8 cellular contexts compared by ENCODE assay signal in genomic region chr5:107241841-107242240, GRCh38.
"Had no signal": no experiment of that assay in that cellular context is flagged by ENCODE, and none has a peak within 500 bp of the region (broad histone marks: within the 10 kb centered on the region; RNA-seq: fewer than 3 reads in every experiment).

No MANE protein-coding gene starts in this region.

- ATAC-seq: K562 had no signal

- H3K4me2 ChIP-seq: GM23338 had no signal

- DNase-seq: H9, HCEC 1CT, IMR-90 had no signal

- FAIRE-seq: H1, H54, HTR-8/SVneo, K562 had no signal

- H2AFZ ChIP-seq: GM23338 had no signal

- H3K9me3 Mint-ChIP-seq: GM23338 had no signal

- H3K4me3 ChIP-seq: GM23338, K562 had no signal

- H3K4me3 Mint-ChIP-seq: GM23338, H9 had no signal

- H3K27ac Mint-ChIP-seq: GM23338 had no signal
